Comparison of ENCODE assay signal across 1 cellular context in genomic region chr11:58579192-58580129, GRCh38.
A peak's percentile ranks its signal among the peaks of the same experiment; 100 is the strongest.
TF ChIP-seq lines count a peak whose summit lies in the region.

No MANE protein-coding gene starts in this region.

TF ChIP-seq in GM12878, 131 proteins besides CTCF, POLR2A, EP300 and RAD21 (continued from another document):
- TF ChIP-seq SKIL (IDR thresholded peaks at IDR 0.05; ENCODE audit: low read depth, poor library complexity, severe bottlenecking), result peak; percentile 49
- TF ChIP-seq PML (IDR thresholded peaks at IDR 0.05; ENCODE audit: low read length), result peak; percentile 93; the same call in 1 of the 2 replicates
- no peak; a peak in 1 of 4 replicates for TF ChIP-seq ETV6 (conservative IDR thresholded peaks at IDR 0.05 in 1 of 2, IDR thresholded peaks at IDR 0.05 in 1 of 2; ENCODE audit: borderline replicate concordance in 1 of 2, low read depth in 1 of 2)
- peak; percentile 68 for TF ChIP-seq IRF4 (IDR thresholded peaks at IDR 0.05; ENCODE audit: low read depth, low read length)
- TF ChIP-seq E2F4 (IDR thresholded peaks at IDR 0.05; ENCODE audit: low read depth, low read length), result no peak
